27 cellular contexts compared by ENCODE assay signal in the genomic region with DNA sequence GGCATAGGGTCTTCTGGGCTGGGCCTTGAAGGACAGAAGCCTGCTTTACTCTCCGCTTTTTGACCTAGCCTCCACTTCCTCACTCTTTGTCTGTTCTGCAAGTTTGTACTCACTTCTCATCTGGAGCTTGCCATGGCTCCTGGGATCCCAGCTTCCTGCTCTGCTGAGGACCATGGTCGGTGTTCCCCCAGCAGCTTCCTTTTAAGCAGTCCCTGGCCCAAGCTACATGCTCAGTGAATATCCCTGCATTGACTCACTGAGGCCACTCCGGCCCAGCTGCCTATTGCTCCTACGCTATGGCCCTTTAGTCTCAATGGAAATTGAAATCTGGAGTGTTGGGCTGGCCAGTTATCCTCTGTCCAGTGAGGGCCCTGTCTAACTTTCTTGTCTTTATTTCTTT.
A peak's percentile ranks its signal among the peaks of the same experiment; 100 is the strongest.
DNase-seq lines count a peak whose midpoint lies in the region; ATAC-seq and TF ChIP-seq lines count a peak whose summit lies in the region.
"Had no signal": no experiment of that assay in that cellular context is flagged by ENCODE, and none has a peak within 500 bp of the region (broad histone marks: within the 10 kb centered on the region; RNA-seq: fewer than 3 reads in every experiment).

No MANE protein-coding gene starts in this region.

- no peaks in the 10 kb centered on the region for H3K23me2 ChIP-seq in H9 (ENCODE audit: insufficient read length, low read depth, low read length, poor library complexity, severe bottlenecking)

- H3K27me3 ChIP-seq in H9 (ENCODE audit: insufficient read depth, low read length) (no peaks in the 10 kb centered on the region), endodermal cell (ENCODE audit: control insufficient read depth, insufficient read depth, low read length, poor library complexity, severe bottlenecking) (no peaks in the 10 kb centered on the region), trophoblast cell (ENCODE audit: insufficient read depth, low read length) (no peaks in the 10 kb centered on the region)

- H3K9ac ChIP-seq in H9 (ENCODE audit: extremely low read depth, insufficient read length, low read length): no peak overlapping the region
- H3K9ac ChIP-seq in endodermal cell (ENCODE audit: extremely low read depth, low read length, poor library complexity, severe bottlenecking): no peak overlapping the region
- no peak overlapping the region for H3K9ac ChIP-seq in trophoblast cell (ENCODE audit: low read length)
- H3K9ac ChIP-seq: GM23248, KMS-11 had no signal

- no peak overlapping the region for H3T11ph ChIP-seq in H9 (ENCODE audit: low read length)

- H4K12ac ChIP-seq in trophoblast cell (ENCODE audit: low read depth, low read length): no peak overlapping the region

- no peak overlapping the region for H4K5ac ChIP-seq in H9 (ENCODE audit: insufficient read length, low read depth, low read length)

- H3K4me3 ChIP-seq in endodermal cell (ENCODE audit: low read length) (no peak overlapping the region), trophoblast cell (ENCODE audit: low read depth, low read length) (no peak overlapping the region)
- H3K4me3 ChIP-seq: A549, GM12878, GM23248, HAP-1, SK-N-MC had no signal

- H3K4me1 ChIP-seq in H9 (ENCODE audit: insufficient read depth, low read length) (peaks cover 4% of the 10 kb centered on the region; the same call in 1 of the 2 replicates), endodermal cell (ENCODE audit: control insufficient read depth, insufficient read depth, low read length) (peaks cover 4% of the 10 kb centered on the region), trophoblast cell (ENCODE audit: control insufficient read depth in 1 of 2, insufficient read depth in 2 of 2, low read length in 2 of 2) (peaks cover 15% of the 10 kb centered on the region in 2 experiments)
- H3K4me1 ChIP-seq: HAP-1 had no signal

- H3K36me3 Mint-ChIP-seq in H9 (ENCODE audit: insufficient read depth in 1 of 3, low read depth in 3 of 3) (no peaks in the 10 kb centered on the region), endodermal cell (ENCODE audit: low read depth) (no peaks in the 10 kb centered on the region)
- H3K36me3 Mint-ChIP-seq: CD8-positive, alpha-beta T cell; IgD-negative memory B cell had no signal

- no peaks in the 10 kb centered on the region for H3K9me3 Mint-ChIP-seq in H9
- no peaks in the 10 kb centered on the region for H3K9me3 Mint-ChIP-seq in endodermal cell
- H3K9me3 Mint-ChIP-seq: CD8-positive, alpha-beta T cell; HFFc6; IgD-negative memory B cell had no signal

- WGBS in H9 (ENCODE audit: extremely low coverage, insufficient read length, low lambda C conversion rate): no CpG with 5 or more reads among the region's 4 CpGs
- 93 to 98% methylated on average over 4 of the region's 4 CpGs for WGBS in endodermal cell (ENCODE audit: insufficient coverage in 1 of 2, insufficient read length in 1 of 2), 2 experiments
- no CpG with 5 or more reads among the region's 4 CpGs for WGBS in trophoblast cell (ENCODE audit: extremely low coverage, insufficient coverage, insufficient read length)

- no peak overlapping the region for H3K4me3 Mint-ChIP-seq in H9
- no peak overlapping the region for H3K4me3 Mint-ChIP-seq in endodermal cell
- H3K4me3 Mint-ChIP-seq: CD8-positive, alpha-beta T cell; HFFc6; IgD-negative memory B cell had no signal

- H3K79me2 ChIP-seq in H9 (ENCODE audit: insufficient read depth, low read length): no peaks in the 10 kb centered on the region
- H3K79me2 ChIP-seq in trophoblast cell (ENCODE audit: control insufficient read depth, insufficient read depth, low read length, poor library complexity): no peaks in the 10 kb centered on the region

- H4K8ac ChIP-seq in H9 (replicated peaks; ENCODE audit: insufficient read length, low read depth, low read length) (no peak overlapping the region), trophoblast cell (ENCODE audit: low read depth, low read length) (peak overlapping the region; percentile 2)

- intact Hi-C loops in left colon (cut with DNase I, micrococcal nuclease): no loop called here

- H3K18ac ChIP-seq in H9 (ENCODE audit: insufficient read length, low read depth, low read length) (no peak overlapping the region), trophoblast cell (ENCODE audit: low read length) (no peak overlapping the region)

- H3K79me1 ChIP-seq in H9 (ENCODE audit: insufficient read depth, low read depth, low read length, poor library complexity, severe bottlenecking) (no peaks in the 10 kb centered on the region), trophoblast cell (ENCODE audit: low read length) (peaks cover 23% of the 10 kb centered on the region)

- H4K20me1 ChIP-seq in H9 (ENCODE audit: control insufficient read depth, insufficient read depth, insufficient read length): no peaks in the 10 kb centered on the region

- H3K23ac ChIP-seq in H9 (ENCODE audit: insufficient read length, low read depth, low read length) (no peak overlapping the region), trophoblast cell (ENCODE audit: low read length) (no peak overlapping the region)

- peaks cover 7% of the 10 kb centered on the region for H3K27me3 Mint-ChIP-seq in H9 (ENCODE audit: low read depth)
- H3K27me3 Mint-ChIP-seq in endodermal cell (ENCODE audit: insufficient read depth): peaks cover 1% of the 10 kb centered on the region

- H3K36me3 ChIP-seq in endodermal cell (ENCODE audit: control insufficient read depth, insufficient read depth, low read length) (no peaks in the 10 kb centered on the region), trophoblast cell (ENCODE audit: control insufficient read depth in 1 of 2, insufficient read depth in 2 of 2, low read length in 2 of 2) (no peaks in the 10 kb centered on the region)
- H3K36me3 ChIP-seq: HAP-1 had no signal

- no peak overlapping the region for H2AFZ ChIP-seq in H9 (ENCODE audit: low read length)
- H2AFZ ChIP-seq in trophoblast cell (ENCODE audit: insufficient read depth, low read length, poor library complexity): no peak overlapping the region
- H2AFZ ChIP-seq: GM23248 had no signal

- H3K14ac ChIP-seq in H9 (ENCODE audit: insufficient read depth, low read length): no peak overlapping the region
- H3K14ac ChIP-seq in trophoblast cell (ENCODE audit: low read length): no peak overlapping the region

- H4K91ac ChIP-seq in H9 (ENCODE audit: insufficient read length, low read depth, low read length) (no peak overlapping the region), trophoblast cell (ENCODE audit: low read depth, low read length) (peak overlapping the region; percentile 36)

- H2AK5ac ChIP-seq in H9 (ENCODE audit: insufficient read length, low read length) (no peak overlapping the region), trophoblast cell (ENCODE audit: low read length) (peak overlapping the region; percentile 32)

- DNase-seq in H9 (peak; percentile 8), endodermal cell (peak; percentile 15), trophoblast cell (no peak), left colon (no peak), NCI-H82 (lab: John Stamatoyannopoulos, UW) (no peak)
- DNase-seq in activated T-cell treated with anti-CD3 and anti-CD28 coated beads, Interleukin-2, amount 50 U/mL, for 48 hours: no peak
- DNase-seq: C1 segment of cervical spinal cord; CD8-positive, alpha-beta T cell; DMS 273 treated with DMSO at 0.1 percent for 48 hours; DMS79; EL; GDM1; GM23248; HFFc6; MM.1S; NCI-H1694; NCI-H2029 treated with DMSO at 0.1 percent for 48 hours; NCI-H526 treated with DMSO at 0.1 percent for 48 hours; SIG-M5 had no signal

- no peak overlapping the region; a peak in 1 of 7 replicates for H3K27ac Mint-ChIP-seq in H9
- no peak overlapping the region for H3K27ac Mint-ChIP-seq in endodermal cell
- H3K27ac Mint-ChIP-seq: CD8-positive, alpha-beta T cell; HFFc6; IgD-negative memory B cell had no signal

- H2BK12ac ChIP-seq in H9 (ENCODE audit: insufficient read length, low read depth, low read length) (no peak overlapping the region), trophoblast cell (ENCODE audit: low read length) (peak overlapping the region; percentile 21)

- H3K9me3 ChIP-seq in H9 (ENCODE audit: control insufficient read depth, low read depth, low read length) (no peaks in the 10 kb centered on the region), endodermal cell (ENCODE audit: control insufficient read depth, low read length) (no peaks in the 10 kb centered on the region), trophoblast cell (ENCODE audit: insufficient read depth, low read depth, low read length) (no peaks in the 10 kb centered on the region)
- H3K9me3 ChIP-seq: A549, HAP-1 had no signal

- no peak overlapping the region for H3K4ac ChIP-seq in H9 (ENCODE audit: low read depth, low read length)
- H3K4ac ChIP-seq in trophoblast cell (ENCODE audit: low read depth, low read length): no peak overlapping the region

- H2BK20ac ChIP-seq in H9 (ENCODE audit: low read depth, low read length, poor library complexity, severe bottlenecking): no peak overlapping the region

- TF ChIP-seq CTCF in H9 (conservative IDR thresholded peaks at IDR 0.05): no peak
- no peak for TF ChIP-seq CTCF in endodermal cell (conservative IDR thresholded peaks at IDR 0.05)

- H3K4me2 ChIP-seq in H9 (ENCODE audit: insufficient read depth, insufficient read length, low read length) (no peak overlapping the region), trophoblast cell (ENCODE audit: low read length) (no peak overlapping the region)
- H3K4me2 ChIP-seq: A549, KMS-11 had no signal

- H3K4me1 Mint-ChIP-seq in H9 (peaks cover 18 to 23% of the 10 kb centered on the region in 2 experiments), endodermal cell (peaks cover 33% of the 10 kb centered on the region)
- H3K4me1 Mint-ChIP-seq: IgD-negative memory B cell had no signal

- ATAC-seq in HG03442 (IDR thresholded peaks at IDR 0.05; ENCODE audit: unreplicated experiment) (no peak), left colon (no peak)
- ATAC-seq: A549; CD8-positive, alpha-beta T cell; GM12878; Panc1 had no signal

- H2BK120ac ChIP-seq in H9 (ENCODE audit: low read depth, low read length, poor library complexity, severe bottlenecking) (no peak overlapping the region), trophoblast cell (ENCODE audit: insufficient read depth, low read length, poor library complexity) (peak overlapping the region; percentile 10)

- no peak overlapping the region for H2BK15ac ChIP-seq in H9 (ENCODE audit: low read depth, low read length)

- no peak overlapping the region for H3K27ac ChIP-seq in H9 (ENCODE audit: insufficient read length, low read depth, low read length)
- no peak overlapping the region for H3K27ac ChIP-seq in endodermal cell (ENCODE audit: low read depth, low read length)
- no peak overlapping the region for H3K27ac ChIP-seq in trophoblast cell (ENCODE audit: low read depth, low read length)
- H3K27ac ChIP-seq: GM23248, KMS-11, SK-N-MC had no signal

- no peak overlapping the region for H3K56ac ChIP-seq in H9 (ENCODE audit: insufficient read length, low read depth, low read length)

- no peak overlapping the region for H2BK5ac ChIP-seq in H9 (ENCODE audit: insufficient read length, low read length)
- H2BK5ac ChIP-seq in trophoblast cell (ENCODE audit: low read depth, low read length, poor library complexity): no peak overlapping the region

Comparison
In these comparisons a context has a peak if more than half of its experiments do, and no peak if none do; other contexts are left out.
1. DNase-seq: peak in H9 (single experiment) and endodermal cell (single experiment); none in trophoblast cell (0 of 2), left colon (0 of 2), activated T-cell treated with anti-CD3 and anti-CD28 coated beads, Interleukin-2, amount 50 U/mL, for 48 hours (0 of 2) and NCI-H82 (single experiment).